In genomic region chr14:69043598-69044267, GRCh38 we compare ENCODE assay signal across 8 cellular contexts.
DNase-seq lines count a peak whose midpoint lies in the region; ATAC-seq and TF ChIP-seq lines count a peak whose summit lies in the region.

No MANE protein-coding gene starts in this region.

- no peak overlapping the region for H3K4me3 Mint-ChIP-seq in glutamatergic neuron (ENCODE audit: unreplicated experiment)

- DNase-seq in LoVo (ENCODE audit: low spot score) (peak; percentile 12), astrocyte of the spinal cord (ENCODE audit: low read depth, low spot score) (peak; percentile 66), iPS-NIHi7 (ENCODE audit: extremely low spot score) (peak; percentile 9), NCI-H128 (lab: John Stamatoyannopoulos, UW; ENCODE audit: unreplicated experiment) (no peak), glutamatergic neuron (no peak), COR-L47 (lab: John Stamatoyannopoulos, UW) (no peak)

- TF ChIP-seq CTCF in astrocyte of the spinal cord (IDR thresholded peaks at IDR 0.05; ENCODE audit: low read depth, low read length) (no peak), glutamatergic neuron (IDR thresholded peaks at IDR 0.05; ENCODE audit: partially characterized antibody, unreplicated experiment) (no peak)

- in situ Hi-C loops in astrocyte of the spinal cord (cut with HindIII; ENCODE audit: low sequenced_read_pairs): no loop called here

- no peaks in the 10 kb centered on the region for H3K36me3 Mint-ChIP-seq in glutamatergic neuron (ENCODE audit: unreplicated experiment)

- H3K9me3 ChIP-seq in stomach smooth muscle (ENCODE audit: control insufficient read depth in 2 of 2, low read length in 2 of 2): no peaks in the 10 kb centered on the region

- peak overlapping the region; percentile 88 for H3K27ac ChIP-seq in stomach smooth muscle (ENCODE audit: low read length)

- H3K27me3 Mint-ChIP-seq in glutamatergic neuron (ENCODE audit: unreplicated experiment): peaks cover 7% of the 10 kb centered on the region

- no peaks in the 10 kb centered on the region for H3K36me3 ChIP-seq in stomach smooth muscle (ENCODE audit: control insufficient read depth in 2 of 2, insufficient read depth in 2 of 2, low read length in 2 of 2)

- no peak overlapping the region for H3K4me3 ChIP-seq in astrocyte of the spinal cord (ENCODE audit: low read depth, low read length)
- H3K4me3 ChIP-seq in stomach smooth muscle (ENCODE audit: low read length in 2 of 2): no peak overlapping the region

- peaks cover 53% of the 10 kb centered on the region for H3K4me1 ChIP-seq in stomach smooth muscle (ENCODE audit: control insufficient read depth, insufficient read depth, low read length)

- H3K9me3 Mint-ChIP-seq in glutamatergic neuron (ENCODE audit: unreplicated experiment): peaks cover 4% of the 10 kb centered on the region

- H3K9ac ChIP-seq in stomach smooth muscle (ENCODE audit: low read length in 2 of 2): no peak overlapping the region

- ATAC-seq in GM18520 (IDR thresholded peaks at IDR 0.05; ENCODE audit: unreplicated experiment): no peak

- no peak overlapping the region for H3K27ac Mint-ChIP-seq in glutamatergic neuron (ENCODE audit: unreplicated experiment)

- no peaks in the 10 kb centered on the region for H3K27me3 ChIP-seq in stomach smooth muscle (ENCODE audit: control insufficient read depth in 1 of 2, insufficient read depth in 2 of 2, low read length in 2 of 2)

- H3K4me1 Mint-ChIP-seq in glutamatergic neuron (ENCODE audit: low read depth, unreplicated experiment): peaks cover 5% of the 10 kb centered on the region

Comparison
In these comparisons a context has a peak if more than half of its experiments do, and no peak if none do; other contexts are left out.
1. DNase-seq: peak in LoVo (single experiment), astrocyte of the spinal cord (single experiment) and iPS-NIHi7 (single experiment); none in NCI-H128 (single experiment), glutamatergic neuron (single experiment) and COR-L47 (single experiment).